8 cellular contexts compared by ENCODE assay signal in genomic region chr19:45152504-45153338, GRCh38.
DNase-seq lines count a peak whose midpoint lies in the region; ATAC-seq lines count a peak whose summit lies in the region.

No MANE protein-coding gene starts in this region.

- DNase-seq in NCI-H2029 treated with DMSO at 0.1 percent for 48 hours (lab: John Stamatoyannopoulos, UW) (peak; percentile 22), adipocyte (ENCODE audit: low read depth) (peak; percentile 31), iPS-NIHi11 (ENCODE audit: low spot score) (peak; percentile 73), D341Med (ENCODE audit: low spot score) (no peak)
- peak; percentile 58 for DNase-seq in stimulated activated CD4-positive, alpha-beta T cell treated with anti-CD3 and anti-CD28 coated beads, Interleukin-15, amount 100 ng/mL, for 24 hours

- peaks cover 29 to 49% (median 41%) of the 10 kb centered on the region in 10 experiments for H3K4me1 ChIP-seq in BLaER1 treated with 17β-estradiol and CSF1 and Interleukin-3, amounts not matched to agents 10 nM and 100 nM
- H3K4me1 ChIP-seq in adipocyte (ENCODE audit: control insufficient read depth, insufficient read depth, low read length) = peaks cover 23% of the 10 kb centered on the region

- ATAC-seq in HG03342 (IDR thresholded peaks at IDR 0.05; ENCODE audit: unreplicated experiment) (no peak), HG02852 (IDR thresholded peaks at IDR 0.05; ENCODE audit: unreplicated experiment) (no peak)

- H3K27me3 ChIP-seq in BLaER1 treated with 17β-estradiol and CSF1 and Interleukin-3, amounts not matched to agents 10 nM and 100 nM = peaks cover 39 to 54% (median 46%) of the 10 kb centered on the region in 11 experiments
- peaks cover 7% of the 10 kb centered on the region for H3K27me3 ChIP-seq in adipocyte (replicated peaks; ENCODE audit: control insufficient read depth, insufficient read depth, low read length)

- peak overlapping the region in 8 of 10 experiments; percentile 17 to 37 (median 27); a peak in 10 of 20 replicates for H3K4me3 ChIP-seq in BLaER1 treated with 17β-estradiol and CSF1 and Interleukin-3, amounts not matched to agents 10 nM and 100 nM
- peak overlapping the region; percentile 53 for H3K4me3 ChIP-seq in adipocyte (ENCODE audit: low read length)

- peaks cover 35 to 86% (median 57%) of the 10 kb centered on the region in 11 experiments; a peak in 20 of 22 replicates for H4K20me1 ChIP-seq in BLaER1 treated with 17β-estradiol and CSF1 and Interleukin-3, amounts not matched to agents 10 nM and 100 nM

- no peak overlapping the region for H3K9ac ChIP-seq in BLaER1 treated with 17β-estradiol and CSF1 and Interleukin-3, amounts not matched to agents 10 nM and 100 nM
- H3K9ac ChIP-seq in adipocyte (ENCODE audit: low read length) = no peak overlapping the region

- H3K27ac ChIP-seq in BLaER1 treated with 17β-estradiol and CSF1 and Interleukin-3, amounts not matched to agents 10 nM and 100 nM = no peak overlapping the region

- H3K36me3 ChIP-seq in BLaER1 treated with 17β-estradiol and CSF1 and Interleukin-3, amounts not matched to agents 10 nM and 100 nM = peaks cover 0 to 36% (median 11%) of the 10 kb centered on the region in 11 experiments; a peak in 12 of 22 replicates
- no peaks in the 10 kb centered on the region for H3K36me3 ChIP-seq in adipocyte (ENCODE audit: control insufficient read depth, insufficient read depth, low read length, severe bottlenecking)

- H3K9me3 ChIP-seq in BLaER1 treated with 17β-estradiol and CSF1 and Interleukin-3, amounts not matched to agents 10 nM and 100 nM (replicated peaks in 1 of 11) = peaks cover 0 to 10% (median 3%) of the 10 kb centered on the region in 11 experiments; a peak in 4 of 22 replicates
- H3K9me3 ChIP-seq in adipocyte (ENCODE audit: control insufficient read depth, low read length) = no peaks in the 10 kb centered on the region

- peak overlapping the region; percentile 42 to 73 (median 68) for H3K4me2 ChIP-seq in BLaER1 treated with 17β-estradiol and CSF1 and Interleukin-3, amounts not matched to agents 10 nM and 100 nM
